24 cellular contexts compared by ENCODE assay signal in genomic region chr9:27088981-27089380, GRCh38. TPM values are rescaled to one million over a fixed set of nuclear protein-coding genes. Genes with fewer than 3 reads are reported as not detected.
A peak's percentile ranks its signal among the peaks of the same experiment; 100 is the strongest.
DNase-seq lines count a peak whose midpoint lies in the region; ATAC-seq and TF ChIP-seq lines count a peak whose summit lies in the region.
"Had no signal": no experiment of that assay in that cellular context is flagged by ENCODE, and none has a peak within 500 bp of the region (broad histone marks: within the 10 kb centered on the region; RNA-seq: fewer than 3 reads in every experiment).

No MANE protein-coding gene starts in this region.

- no peak overlapping the region for H2BK120ac ChIP-seq in trophoblast cell (ENCODE audit: insufficient read depth, low read length, poor library complexity)

- H3K79me2 ChIP-seq in trophoblast cell (ENCODE audit: control insufficient read depth, insufficient read depth, low read length, poor library complexity) (no peaks in the 10 kb centered on the region), OCI-LY7 (ENCODE audit: insufficient read depth, low read depth, low read length) (no peaks in the 10 kb centered on the region)

- H2AFZ ChIP-seq in trophoblast cell (ENCODE audit: insufficient read depth, low read length, poor library complexity) (no peak overlapping the region), OCI-LY7 (ENCODE audit: low read length) (no peak overlapping the region)

- H3K23ac ChIP-seq in trophoblast cell (ENCODE audit: low read length) = no peak overlapping the region

- no peak overlapping the region for H2BK12ac ChIP-seq in trophoblast cell (ENCODE audit: low read length)

- H4K8ac ChIP-seq in trophoblast cell (ENCODE audit: low read depth, low read length) = no peak overlapping the region

- POLR2A ChIA-PET in OCI-LY7 (lab: Charles Lee) = no interaction called here

- ATAC-seq in GM21528 (IDR thresholded peaks at IDR 0.05; ENCODE audit: low FRiP score, unreplicated experiment) = no peak
- ATAC-seq: activated T-helper 17 cell treated with anti-CD3 and anti-CD28 coated beads, Interleukin-2, amount 50 U/mL, for 72 hours; gastrocnemius medialis; natural killer cell; stimulated activated naive CD8-positive, alpha-beta T cell treated with anti-CD3 and anti-CD28 coated beads, Interleukin-15, Interleukin-2, amounts not matched to agents 100 U/mL and 50 U/mL, for 24 hours had no signal

- no peaks in the 10 kb centered on the region for H4K20me1 ChIP-seq in OCI-LY7 (ENCODE audit: insufficient read depth, low read length)
- H4K20me1 ChIP-seq: BLaER1 had no signal

- CTCF ChIA-PET in OCI-LY7 (lab: Charles Lee; ENCODE audit: unreplicated experiment) = no interaction called here

- no CpG with 5 or more reads among the region's 4 CpGs for WGBS in trophoblast cell (ENCODE audit: extremely low coverage, insufficient coverage, insufficient read length)

- DNase-seq in EH (ENCODE audit: low read depth) (peak; percentile 87), adipocyte (ENCODE audit: low read depth) (peak; percentile 53), fibroblast of peridontal ligament (ENCODE audit: extremely low read depth) (peak; percentile 5), trophoblast cell (peak; percentile 31 to 80), OCI-LY7 (ENCODE audit: low spot score) (no peak), NCI-H187 treated with DMSO at 0.1 percent for 48 hours (lab: John Stamatoyannopoulos, UW) (no peak)
- DNase-seq in activated CD4-positive, CD25-positive, alpha-beta regulatory T cell treated with anti-CD3 and anti-CD28 coated beads, Interleukin-2, amount 50 U/mL, for 72 hours = no peak
- DNase-seq: activated CD4-positive, alpha-beta T cell treated with anti-CD3 and anti-CD28 coated beads, Interleukin-2, amount 50 U/mL, for 1 hour; Caco-2; cortex of kidney; gastrocnemius medialis; kidney glomerular epithelial cell; natural killer cell; NCI-H1694; NCI-H345; stimulated activated CD4-positive, alpha-beta T cell treated with anti-CD3 and anti-CD28 coated beads, Interleukin-1b, Interleukin-23, amount 100 ng/mL, for 48 hours; stimulated activated naive CD8-positive, alpha-beta T cell treated with anti-CD3 and anti-CD28 coated beads, Interleukin-15, Interleukin-2, amounts not matched to agents 100 U/mL and 50 U/mL, for 24 hours had no signal

- no peak overlapping the region for H3K14ac ChIP-seq in trophoblast cell (ENCODE audit: low read length)

- H4K91ac ChIP-seq in trophoblast cell (ENCODE audit: low read depth, low read length) = no peak overlapping the region

- TF ChIP-seq CTCF in OCI-LY7 (conservative IDR thresholded peaks at IDR 0.05; ENCODE audit: low read length) = no peak

- H3K27ac ChIP-seq in trophoblast cell (ENCODE audit: low read depth, low read length) (no peak overlapping the region), OCI-LY7 (ENCODE audit: low read depth, low read length, poor library complexity, severe bottlenecking) (no peak overlapping the region)
- H3K27ac ChIP-seq: BLaER1, gastrocnemius medialis, HL-60, VCaP had no signal

- H3K18ac ChIP-seq in trophoblast cell (ENCODE audit: low read length) = no peak overlapping the region

- BruUV-seq in OCI-LY7 (replicated peaks; lab: Mats Ljungman, UMichigan) = no TSS peak

- H3K4ac ChIP-seq in trophoblast cell (ENCODE audit: low read depth, low read length) = no peak overlapping the region

- intact Hi-C loops in OCI-LY7 (cut with micrococcal nuclease; ENCODE audit: unreplicated experiment) = no loop called here

- H3K9me3 ChIP-seq in adipocyte (ENCODE audit: control insufficient read depth, low read length) (no peaks in the 10 kb centered on the region), trophoblast cell (ENCODE audit: insufficient read depth, low read depth, low read length) (peaks cover 3% of the 10 kb centered on the region), OCI-LY7 (ENCODE audit: low read length) (no peaks in the 10 kb centered on the region)
- H3K9me3 ChIP-seq: BLaER1, Caco-2, gastrocnemius medialis, tibial nerve had no signal

- H3K4me2 ChIP-seq in trophoblast cell (ENCODE audit: low read length) (no peak overlapping the region), OCI-LY7 (ENCODE audit: low read length) (no peak overlapping the region)
- H3K4me2 ChIP-seq: BLaER1 had no signal

- no peak overlapping the region for H2AK5ac ChIP-seq in trophoblast cell (ENCODE audit: low read length)

- H3K27me3 ChIP-seq in adipocyte (replicated peaks; ENCODE audit: control insufficient read depth, insufficient read depth, low read length) = no peaks in the 10 kb centered on the region
- no peaks in the 10 kb centered on the region for H3K27me3 ChIP-seq in trophoblast cell (ENCODE audit: insufficient read depth, low read length)
- H3K27me3 ChIP-seq: BLaER1, gastrocnemius medialis, tibial nerve had no signal

- peaks cover 29% of the 10 kb centered on the region for H3K4me1 ChIP-seq in adipocyte (ENCODE audit: control insufficient read depth, insufficient read depth, low read length)
- no peaks in the 10 kb centered on the region for H3K4me1 ChIP-seq in trophoblast cell (ENCODE audit: control insufficient read depth in 1 of 2, insufficient read depth in 2 of 2, low read length in 2 of 2)
- no peaks in the 10 kb centered on the region for H3K4me1 ChIP-seq in OCI-LY7 (ENCODE audit: insufficient read depth, low read length, poor library complexity, severe bottlenecking)
- H3K4me1 ChIP-seq: BLaER1, Caco-2, gastrocnemius medialis had no signal

- no peak overlapping the region for H4K12ac ChIP-seq in trophoblast cell (ENCODE audit: low read depth, low read length)

- H3K79me1 ChIP-seq in trophoblast cell (ENCODE audit: low read length) = no peaks in the 10 kb centered on the region

- H3K9me2 ChIP-seq in OCI-LY7 (ENCODE audit: insufficient read depth, low read length) = no peaks in the 10 kb centered on the region

- H3K36me3 ChIP-seq in adipocyte (ENCODE audit: control insufficient read depth, insufficient read depth, low read length, severe bottlenecking) = no peaks in the 10 kb centered on the region
- H3K36me3 ChIP-seq in trophoblast cell (ENCODE audit: control insufficient read depth in 1 of 2, insufficient read depth in 2 of 2, low read length in 2 of 2) = no peaks in the 10 kb centered on the region
- H3K36me3 ChIP-seq in OCI-LY7 (ENCODE audit: insufficient read depth, low read length) = no peaks in the 10 kb centered on the region
- H3K36me3 ChIP-seq: BLaER1, gastrocnemius medialis, tibial nerve had no signal

- no peak overlapping the region for H2BK5ac ChIP-seq in trophoblast cell (ENCODE audit: low read depth, low read length, poor library complexity)

- H3K9ac ChIP-seq in adipocyte (ENCODE audit: low read length) = no peak overlapping the region
- H3K9ac ChIP-seq in trophoblast cell (ENCODE audit: low read length) = no peak overlapping the region
- H3K9ac ChIP-seq: BLaER1 had no signal

- H3K4me3 ChIP-seq in adipocyte (ENCODE audit: low read length) = no peak overlapping the region
- no peak overlapping the region for H3K4me3 ChIP-seq in trophoblast cell (ENCODE audit: low read depth, low read length)
- no peak overlapping the region for H3K4me3 ChIP-seq in OCI-LY7 (ENCODE audit: low read depth, low read length, poor library complexity, severe bottlenecking)
- H3K4me3 ChIP-seq: BLaER1, gastrocnemius medialis, tibial nerve had no signal

RNA-seq across cellular contexts. Expression of gene TEK, which starts 20.0 kb away (rescaled TPM):
- 0.79 and 0.83 TPM in 2 replicates for polyA plus RNA-seq in trophoblast cell (2013)
- not detected in 2 replicates for total RNA-seq in OCI-LY7 (2014; rRNA removed; shearing (Covaris generic))
- total RNA-seq in OCI-LY7 (2022) = not detected in 2 replicates
- total RNA-seq: activated T-helper 17 cell treated with anti-CD3 and anti-CD28 coated beads, Interleukin-2, amount 50 U/mL, for 72 hours; Caco-2; natural killer cell had no signal
- polyA plus RNA-seq: IgD-negative memory B cell had no signal

Comparison
In these comparisons a context has a peak if more than half of its experiments do, and no peak if none do; other contexts are left out.
1. DNase-seq: peak in EH (single experiment), adipocyte (single experiment), fibroblast of peridontal ligament (single experiment) and trophoblast cell (2 of 2); none in activated CD4-positive, CD25-positive, alpha-beta regulatory T cell treated with anti-CD3 and anti-CD28 coated beads, Interleukin-2, amount 50 U/mL, for 72 hours (single experiment), OCI-LY7 (single experiment) and NCI-H187 treated with DMSO at 0.1 percent for 48 hours (single experiment).